1 cellular context compared by ENCODE assay signal in genomic region chr9:125483697-125484096, GRCh38.
TF ChIP-seq lines count a peak whose summit lies in the region.

No MANE protein-coding gene starts in this region.

TF ChIP-seq in HepG2, 621 proteins besides CTCF, POLR2A, EP300 and RAD21 (continued from another document):
- TF ChIP-seq AHDC1 (CRISPR knock-in tag; IDR thresholded peaks at IDR 0.05; ENCODE audit: borderline replicate concordance), result no peak
- no peak for TF ChIP-seq ZBED4 (CRISPR knock-in tag; IDR thresholded peaks at IDR 0.05; ENCODE audit: borderline replicate concordance)
- no peak for TF ChIP-seq ZBTB7B (CRISPR knock-in tag; IDR thresholded peaks at IDR 0.05)
- TF ChIP-seq TOPORS (CRISPR knock-in tag; IDR thresholded peaks at IDR 0.05), result no peak
- no peak for TF ChIP-seq GTF2F1 (IDR thresholded peaks at IDR 0.05; ENCODE audit: low read length)
- TF ChIP-seq ZNF567 (CRISPR knock-in tag; IDR thresholded peaks at IDR 0.05; ENCODE audit: borderline replicate concordance), result no peak
- no peak for TF ChIP-seq ATRX (CRISPR knock-in tag; IDR thresholded peaks at IDR 0.05; ENCODE audit: borderline replicate concordance)
- TF ChIP-seq ZNF343 (CRISPR knock-in tag; IDR thresholded peaks at IDR 0.05), result no peak
- no peak for TF ChIP-seq HNRNPL (IDR thresholded peaks at IDR 0.05; ENCODE audit: low read depth, low read length)
TF ChIP-seq in HepG2: peak in this region for 2.
